1 cellular context compared by ENCODE assay signal in the genomic region with DNA sequence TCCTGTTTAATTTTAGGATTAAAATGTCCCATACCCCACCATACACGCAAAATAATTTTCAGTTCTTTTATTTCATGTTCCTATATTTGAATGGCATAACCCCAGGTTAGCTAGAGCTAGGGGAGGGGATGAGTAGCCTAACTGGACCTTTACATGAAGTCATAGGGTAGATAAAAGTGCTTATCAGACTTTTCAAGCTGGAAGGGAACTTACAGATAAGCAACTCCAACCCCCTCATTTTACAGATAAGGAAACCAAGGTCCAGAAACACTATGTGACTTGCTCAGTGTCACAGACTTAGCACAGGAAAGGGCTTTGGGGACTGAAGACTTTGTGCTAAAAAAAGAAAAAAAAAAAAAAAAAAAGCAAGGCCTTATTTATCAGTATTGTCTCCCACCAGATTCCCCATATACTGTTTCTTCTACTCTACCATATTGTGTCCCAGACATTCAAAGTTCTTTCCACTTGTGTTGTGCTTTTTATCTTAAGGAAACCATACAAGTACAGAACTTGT.
A peak's percentile ranks its signal among the peaks of the same experiment; 100 is the strongest.
TF ChIP-seq lines count a peak whose summit lies in the region.

No MANE protein-coding gene starts in this region.

TF ChIP-seq in K562, 482 proteins besides CTCF, POLR2A, EP300 and RAD21 (continued from another document and continues in another):
- TF ChIP-seq, protein P1, sequence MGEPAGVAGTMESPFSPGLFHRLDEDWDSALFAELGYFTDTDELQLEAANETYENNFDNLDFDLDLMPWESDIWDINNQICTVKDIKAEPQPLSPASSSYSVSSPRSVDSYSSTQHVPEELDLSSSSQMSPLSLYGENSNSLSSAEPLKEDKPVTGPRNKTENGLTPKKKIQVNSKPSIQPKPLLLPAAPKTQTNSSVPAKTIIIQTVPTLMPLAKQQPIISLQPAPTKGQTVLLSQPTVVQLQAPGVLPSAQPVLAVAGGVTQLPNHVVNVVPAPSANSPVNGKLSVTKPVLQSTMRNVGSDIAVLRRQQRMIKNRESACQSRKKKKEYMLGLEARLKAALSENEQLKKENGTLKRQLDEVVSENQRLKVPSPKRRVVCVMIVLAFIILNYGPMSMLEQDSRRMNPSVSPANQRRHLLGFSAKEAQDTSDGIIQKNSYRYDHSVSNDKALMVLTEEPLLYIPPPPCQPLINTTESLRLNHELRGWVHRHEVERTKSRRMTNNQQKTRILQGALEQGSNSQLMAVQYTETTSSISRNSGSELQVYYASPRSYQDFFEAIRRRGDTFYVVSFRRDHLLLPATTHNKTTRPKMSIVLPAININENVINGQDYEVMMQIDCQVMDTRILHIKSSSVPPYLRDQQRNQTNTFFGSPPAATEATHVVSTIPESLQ (CRISPR knock-in tag; IDR thresholded peaks at IDR 0.05): no peak
- TF ChIP-seq NR3C1 (CRISPR knock-in tag; IDR thresholded peaks at IDR 0.05) (no peak), NFE2L1 (tag; IDR thresholded peaks at IDR 0.05; ENCODE audit: borderline replicate concordance, low read depth) (no peak), SAFB2 (IDR thresholded peaks at IDR 0.05; ENCODE audit: borderline replicate concordance, low read depth, low read length, severe bottlenecking) (no peak), SETDB1 (IDR thresholded peaks at IDR 0.05; ENCODE audit: low read length) (no peak), TBL1XR1 (IDR thresholded peaks at IDR 0.05; ENCODE audit: low read length in 2 of 2) (peak in 1 of 2 experiments; percentile 96; a peak in 2 of 4 replicates), EP400 (IDR thresholded peaks at IDR 0.05) (peak; percentile 66), BHLHE40 (IDR thresholded peaks at IDR 0.05; ENCODE audit: low read length) (peak; percentile 32; the same call in 1 of the 2 replicates), ZFP36 (IDR thresholded peaks at IDR 0.05; ENCODE audit: low read depth, low read length, partially characterized antibody) (no peak), ZNF197 (CRISPR knock-in tag; IDR thresholded peaks at IDR 0.05; ENCODE audit: low read depth) (peak; percentile 89), TEAD4 (IDR thresholded peaks at IDR 0.05; ENCODE audit: low read length) (peak; percentile 98), TEAD4 (CRISPR knock-in tag; IDR thresholded peaks at IDR 0.05; ENCODE audit: borderline replicate concordance) (no peak), TEAD2 (tag; IDR thresholded peaks at IDR 0.05) (no peak), HNRNPLL (IDR thresholded peaks at IDR 0.05; ENCODE audit: low read depth, low read length, poor library complexity, severe bottlenecking) (no peak), CREBBP (IDR thresholded peaks at IDR 0.05; ENCODE audit: low read depth, low read length) (no peak), ZFP1 (CRISPR knock-in tag; IDR thresholded peaks at IDR 0.05) (no peak), ZNF778 (CRISPR knock-in tag; IDR thresholded peaks at IDR 0.05) (no peak), MXI1 (IDR thresholded peaks at IDR 0.05; ENCODE audit: low read depth, low read length) (no peak), LEF1 (IDR thresholded peaks at IDR 0.05) (peak; percentile 99), GABPA (tag; conservative IDR thresholded peaks at IDR 0.05; ENCODE audit: low read depth) (0 out of 2 replicates have a peak, but pooled peaks have one; percentile 13), TCFL5 (CRISPR knock-in tag; conservative IDR thresholded peaks at IDR 0.05) (no peak), PTRF (tag; IDR thresholded peaks at IDR 0.05) (no peak), ZNF282 (CRISPR knock-in tag; IDR thresholded peaks at IDR 0.05) (no peak)
- TF ChIP-seq, protein P2, sequence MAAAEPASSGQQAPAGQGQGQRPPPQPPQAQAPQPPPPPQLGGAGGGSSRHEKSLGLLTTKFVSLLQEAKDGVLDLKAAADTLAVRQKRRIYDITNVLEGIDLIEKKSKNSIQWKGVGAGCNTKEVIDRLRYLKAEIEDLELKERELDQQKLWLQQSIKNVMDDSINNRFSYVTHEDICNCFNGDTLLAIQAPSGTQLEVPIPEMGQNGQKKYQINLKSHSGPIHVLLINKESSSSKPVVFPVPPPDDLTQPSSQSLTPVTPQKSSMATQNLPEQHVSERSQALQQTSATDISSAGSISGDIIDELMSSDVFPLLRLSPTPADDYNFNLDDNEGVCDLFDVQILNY (CRISPR knock-in tag; IDR thresholded peaks at IDR 0.05): no peak
- TF ChIP-seq, protein P3, sequence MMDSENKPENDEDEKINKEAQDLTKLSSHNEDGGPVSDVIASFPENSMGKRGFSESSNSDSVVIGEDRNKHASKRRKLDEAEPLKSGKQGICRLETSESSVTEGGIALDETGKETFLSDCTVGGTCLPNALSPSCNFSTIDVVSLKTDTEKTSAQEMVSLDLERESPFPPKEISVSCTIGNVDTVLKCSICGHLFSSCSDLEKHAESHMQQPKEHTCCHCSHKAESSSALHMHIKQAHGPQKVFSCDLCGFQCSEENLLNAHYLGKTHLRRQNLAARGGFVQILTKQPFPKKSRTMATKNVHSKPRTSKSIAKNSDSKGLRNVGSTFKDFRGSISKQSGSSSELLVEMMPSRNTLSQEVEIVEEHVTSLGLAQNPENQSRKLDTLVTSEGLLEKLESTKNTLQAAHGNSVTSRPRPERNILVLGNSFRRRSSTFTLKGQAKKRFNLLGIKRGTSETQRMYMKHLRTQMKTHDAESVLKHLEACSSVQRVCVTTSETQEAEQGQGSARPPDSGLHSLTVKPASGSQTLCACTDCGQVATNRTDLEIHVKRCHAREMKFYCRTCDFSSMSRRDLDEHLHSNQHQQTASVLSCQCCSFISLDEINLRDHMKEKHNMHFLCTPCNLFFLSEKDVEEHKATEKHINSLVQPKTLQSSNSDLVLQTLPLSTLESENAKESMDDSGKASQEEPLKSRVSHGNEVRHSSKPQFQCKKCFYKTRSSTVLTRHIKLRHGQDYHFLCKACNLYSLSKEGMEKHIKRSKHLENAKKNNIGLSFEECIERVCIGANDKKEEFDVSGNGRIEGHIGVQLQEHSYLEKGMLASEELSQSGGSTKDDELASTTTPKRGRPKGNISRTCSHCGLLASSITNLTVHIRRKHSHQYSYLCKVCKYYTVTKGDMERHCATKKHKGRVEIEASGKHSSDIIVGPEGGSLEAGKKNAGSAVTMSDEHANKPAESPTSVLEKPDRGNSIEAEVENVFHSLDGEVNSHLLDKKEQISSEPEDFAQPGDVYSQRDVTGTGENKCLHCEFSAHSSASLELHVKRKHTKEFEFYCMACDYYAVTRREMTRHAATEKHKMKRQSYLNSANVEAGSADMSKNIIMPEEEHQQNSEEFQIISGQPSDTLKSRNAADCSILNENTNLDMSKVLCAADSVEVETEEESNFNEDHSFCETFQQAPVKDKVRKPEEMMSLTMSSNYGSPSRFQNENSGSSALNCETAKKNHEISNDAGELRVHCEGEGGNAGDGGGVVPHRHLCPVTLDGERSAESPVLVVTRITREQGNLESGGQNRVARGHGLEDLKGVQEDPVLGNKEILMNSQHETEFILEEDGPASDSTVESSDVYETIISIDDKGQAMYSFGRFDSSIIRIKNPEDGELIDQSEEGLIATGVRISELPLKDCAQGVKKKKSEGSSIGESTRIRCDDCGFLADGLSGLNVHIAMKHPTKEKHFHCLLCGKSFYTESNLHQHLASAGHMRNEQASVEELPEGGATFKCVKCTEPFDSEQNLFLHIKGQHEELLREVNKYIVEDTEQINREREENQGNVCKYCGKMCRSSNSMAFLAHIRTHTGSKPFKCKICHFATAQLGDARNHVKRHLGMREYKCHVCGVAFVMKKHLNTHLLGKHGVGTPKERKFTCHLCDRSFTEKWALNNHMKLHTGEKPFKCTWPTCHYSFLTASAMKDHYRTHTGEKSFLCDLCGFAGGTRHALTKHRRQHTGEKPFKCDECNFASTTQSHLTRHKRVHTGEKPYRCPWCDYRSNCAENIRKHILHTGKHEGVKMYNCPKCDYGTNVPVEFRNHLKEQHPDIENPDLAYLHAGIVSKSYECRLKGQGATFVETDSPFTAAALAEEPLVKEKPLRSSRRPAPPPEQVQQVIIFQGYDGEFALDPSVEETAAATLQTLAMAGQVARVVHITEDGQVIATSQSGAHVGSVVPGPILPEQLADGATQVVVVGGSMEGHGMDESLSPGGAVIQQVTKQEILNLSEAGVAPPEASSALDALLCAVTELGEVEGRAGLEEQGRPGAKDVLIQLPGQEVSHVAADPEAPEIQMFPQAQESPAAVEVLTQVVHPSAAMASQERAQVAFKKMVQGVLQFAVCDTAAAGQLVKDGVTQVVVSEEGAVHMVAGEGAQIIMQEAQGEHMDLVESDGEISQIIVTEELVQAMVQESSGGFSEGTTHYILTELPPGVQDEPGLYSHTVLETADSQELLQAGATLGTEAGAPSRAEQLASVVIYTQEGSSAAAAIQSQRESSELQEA (IDR thresholded peaks at IDR 0.05; ENCODE audit: low read depth): no peak
- TF ChIP-seq, protein P4, sequence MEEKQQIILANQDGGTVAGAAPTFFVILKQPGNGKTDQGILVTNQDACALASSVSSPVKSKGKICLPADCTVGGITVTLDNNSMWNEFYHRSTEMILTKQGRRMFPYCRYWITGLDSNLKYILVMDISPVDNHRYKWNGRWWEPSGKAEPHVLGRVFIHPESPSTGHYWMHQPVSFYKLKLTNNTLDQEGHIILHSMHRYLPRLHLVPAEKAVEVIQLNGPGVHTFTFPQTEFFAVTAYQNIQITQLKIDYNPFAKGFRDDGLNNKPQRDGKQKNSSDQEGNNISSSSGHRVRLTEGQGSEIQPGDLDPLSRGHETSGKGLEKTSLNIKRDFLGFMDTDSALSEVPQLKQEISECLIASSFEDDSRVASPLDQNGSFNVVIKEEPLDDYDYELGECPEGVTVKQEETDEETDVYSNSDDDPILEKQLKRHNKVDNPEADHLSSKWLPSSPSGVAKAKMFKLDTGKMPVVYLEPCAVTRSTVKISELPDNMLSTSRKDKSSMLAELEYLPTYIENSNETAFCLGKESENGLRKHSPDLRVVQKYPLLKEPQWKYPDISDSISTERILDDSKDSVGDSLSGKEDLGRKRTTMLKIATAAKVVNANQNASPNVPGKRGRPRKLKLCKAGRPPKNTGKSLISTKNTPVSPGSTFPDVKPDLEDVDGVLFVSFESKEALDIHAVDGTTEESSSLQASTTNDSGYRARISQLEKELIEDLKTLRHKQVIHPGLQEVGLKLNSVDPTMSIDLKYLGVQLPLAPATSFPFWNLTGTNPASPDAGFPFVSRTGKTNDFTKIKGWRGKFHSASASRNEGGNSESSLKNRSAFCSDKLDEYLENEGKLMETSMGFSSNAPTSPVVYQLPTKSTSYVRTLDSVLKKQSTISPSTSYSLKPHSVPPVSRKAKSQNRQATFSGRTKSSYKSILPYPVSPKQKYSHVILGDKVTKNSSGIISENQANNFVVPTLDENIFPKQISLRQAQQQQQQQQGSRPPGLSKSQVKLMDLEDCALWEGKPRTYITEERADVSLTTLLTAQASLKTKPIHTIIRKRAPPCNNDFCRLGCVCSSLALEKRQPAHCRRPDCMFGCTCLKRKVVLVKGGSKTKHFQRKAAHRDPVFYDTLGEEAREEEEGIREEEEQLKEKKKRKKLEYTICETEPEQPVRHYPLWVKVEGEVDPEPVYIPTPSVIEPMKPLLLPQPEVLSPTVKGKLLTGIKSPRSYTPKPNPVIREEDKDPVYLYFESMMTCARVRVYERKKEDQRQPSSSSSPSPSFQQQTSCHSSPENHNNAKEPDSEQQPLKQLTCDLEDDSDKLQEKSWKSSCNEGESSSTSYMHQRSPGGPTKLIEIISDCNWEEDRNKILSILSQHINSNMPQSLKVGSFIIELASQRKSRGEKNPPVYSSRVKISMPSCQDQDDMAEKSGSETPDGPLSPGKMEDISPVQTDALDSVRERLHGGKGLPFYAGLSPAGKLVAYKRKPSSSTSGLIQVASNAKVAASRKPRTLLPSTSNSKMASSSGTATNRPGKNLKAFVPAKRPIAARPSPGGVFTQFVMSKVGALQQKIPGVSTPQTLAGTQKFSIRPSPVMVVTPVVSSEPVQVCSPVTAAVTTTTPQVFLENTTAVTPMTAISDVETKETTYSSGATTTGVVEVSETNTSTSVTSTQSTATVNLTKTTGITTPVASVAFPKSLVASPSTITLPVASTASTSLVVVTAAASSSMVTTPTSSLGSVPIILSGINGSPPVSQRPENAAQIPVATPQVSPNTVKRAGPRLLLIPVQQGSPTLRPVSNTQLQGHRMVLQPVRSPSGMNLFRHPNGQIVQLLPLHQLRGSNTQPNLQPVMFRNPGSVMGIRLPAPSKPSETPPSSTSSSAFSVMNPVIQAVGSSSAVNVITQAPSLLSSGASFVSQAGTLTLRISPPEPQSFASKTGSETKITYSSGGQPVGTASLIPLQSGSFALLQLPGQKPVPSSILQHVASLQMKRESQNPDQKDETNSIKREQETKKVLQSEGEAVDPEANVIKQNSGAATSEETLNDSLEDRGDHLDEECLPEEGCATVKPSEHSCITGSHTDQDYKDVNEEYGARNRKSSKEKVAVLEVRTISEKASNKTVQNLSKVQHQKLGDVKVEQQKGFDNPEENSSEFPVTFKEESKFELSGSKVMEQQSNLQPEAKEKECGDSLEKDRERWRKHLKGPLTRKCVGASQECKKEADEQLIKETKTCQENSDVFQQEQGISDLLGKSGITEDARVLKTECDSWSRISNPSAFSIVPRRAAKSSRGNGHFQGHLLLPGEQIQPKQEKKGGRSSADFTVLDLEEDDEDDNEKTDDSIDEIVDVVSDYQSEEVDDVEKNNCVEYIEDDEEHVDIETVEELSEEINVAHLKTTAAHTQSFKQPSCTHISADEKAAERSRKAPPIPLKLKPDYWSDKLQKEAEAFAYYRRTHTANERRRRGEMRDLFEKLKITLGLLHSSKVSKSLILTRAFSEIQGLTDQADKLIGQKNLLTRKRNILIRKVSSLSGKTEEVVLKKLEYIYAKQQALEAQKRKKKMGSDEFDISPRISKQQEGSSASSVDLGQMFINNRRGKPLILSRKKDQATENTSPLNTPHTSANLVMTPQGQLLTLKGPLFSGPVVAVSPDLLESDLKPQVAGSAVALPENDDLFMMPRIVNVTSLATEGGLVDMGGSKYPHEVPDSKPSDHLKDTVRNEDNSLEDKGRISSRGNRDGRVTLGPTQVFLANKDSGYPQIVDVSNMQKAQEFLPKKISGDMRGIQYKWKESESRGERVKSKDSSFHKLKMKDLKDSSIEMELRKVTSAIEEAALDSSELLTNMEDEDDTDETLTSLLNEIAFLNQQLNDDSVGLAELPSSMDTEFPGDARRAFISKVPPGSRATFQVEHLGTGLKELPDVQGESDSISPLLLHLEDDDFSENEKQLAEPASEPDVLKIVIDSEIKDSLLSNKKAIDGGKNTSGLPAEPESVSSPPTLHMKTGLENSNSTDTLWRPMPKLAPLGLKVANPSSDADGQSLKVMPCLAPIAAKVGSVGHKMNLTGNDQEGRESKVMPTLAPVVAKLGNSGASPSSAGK (IDR thresholded peaks at IDR 0.05): no peak
- TF ChIP-seq, protein P5, sequence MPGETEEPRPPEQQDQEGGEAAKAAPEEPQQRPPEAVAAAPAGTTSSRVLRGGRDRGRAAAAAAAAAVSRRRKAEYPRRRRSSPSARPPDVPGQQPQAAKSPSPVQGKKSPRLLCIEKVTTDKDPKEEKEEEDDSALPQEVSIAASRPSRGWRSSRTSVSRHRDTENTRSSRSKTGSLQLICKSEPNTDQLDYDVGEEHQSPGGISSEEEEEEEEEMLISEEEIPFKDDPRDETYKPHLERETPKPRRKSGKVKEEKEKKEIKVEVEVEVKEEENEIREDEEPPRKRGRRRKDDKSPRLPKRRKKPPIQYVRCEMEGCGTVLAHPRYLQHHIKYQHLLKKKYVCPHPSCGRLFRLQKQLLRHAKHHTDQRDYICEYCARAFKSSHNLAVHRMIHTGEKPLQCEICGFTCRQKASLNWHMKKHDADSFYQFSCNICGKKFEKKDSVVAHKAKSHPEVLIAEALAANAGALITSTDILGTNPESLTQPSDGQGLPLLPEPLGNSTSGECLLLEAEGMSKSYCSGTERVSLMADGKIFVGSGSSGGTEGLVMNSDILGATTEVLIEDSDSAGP (CRISPR knock-in tag; IDR thresholded peaks at IDR 0.05): no peak
- TF ChIP-seq, protein P6, sequence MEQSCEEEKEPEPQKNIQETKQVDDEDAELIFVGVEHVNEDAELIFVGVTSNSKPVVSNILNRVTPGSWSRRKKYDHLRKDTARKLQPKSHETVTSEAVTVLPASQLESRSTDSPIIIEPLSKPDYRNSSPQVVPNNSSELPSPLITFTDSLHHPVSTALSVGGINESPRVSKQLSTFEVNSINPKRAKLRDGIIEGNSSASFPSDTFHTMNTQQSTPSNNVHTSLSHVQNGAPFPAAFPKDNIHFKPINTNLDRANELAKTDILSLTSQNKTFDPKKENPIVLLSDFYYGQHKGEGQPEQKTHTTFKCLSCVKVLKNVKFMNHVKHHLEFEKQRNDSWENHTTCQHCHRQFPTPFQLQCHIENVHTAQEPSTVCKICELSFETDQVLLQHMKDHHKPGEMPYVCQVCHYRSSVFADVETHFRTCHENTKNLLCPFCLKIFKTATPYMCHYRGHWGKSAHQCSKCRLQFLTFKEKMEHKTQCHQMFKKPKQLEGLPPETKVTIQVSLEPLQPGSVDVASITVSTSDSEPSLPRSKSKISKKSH (CRISPR knock-in tag; IDR thresholded peaks at IDR 0.05): no peak
